Comparison of ENCODE assay signal across 14 cellular contexts in the genomic region with DNA sequence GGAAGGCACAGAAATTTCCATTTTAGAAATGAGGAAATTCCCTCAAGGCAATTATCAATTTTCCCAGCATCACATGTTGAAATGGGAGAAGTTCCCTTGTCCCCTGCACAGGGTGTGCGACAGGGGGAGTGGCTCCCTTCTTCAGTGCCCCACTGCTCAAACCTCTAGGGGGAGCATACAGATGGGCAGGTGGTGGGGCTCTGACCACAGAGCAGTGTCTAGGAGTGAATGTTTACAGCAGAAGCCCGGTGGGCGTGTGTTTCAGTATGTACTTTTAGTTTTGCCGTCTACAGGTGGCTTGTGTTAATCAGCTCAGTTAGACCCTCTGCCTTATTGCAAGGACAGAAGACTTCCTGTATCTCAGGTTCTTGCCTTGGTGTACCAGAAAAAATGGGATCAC.
DNase-seq lines count a peak whose midpoint lies in the region; ATAC-seq and TF ChIP-seq lines count a peak whose summit lies in the region.
"Had no signal": no experiment of that assay in that cellular context is flagged by ENCODE, and none has a peak within 500 bp of the region (broad histone marks: within the 10 kb centered on the region; RNA-seq: fewer than 3 reads in every experiment).

No MANE protein-coding gene starts in this region.

- H3K23ac ChIP-seq in mesendoderm (ENCODE audit: low read length): no peak overlapping the region

- H3K79me1 ChIP-seq in mesendoderm (ENCODE audit: low read length): no peaks in the 10 kb centered on the region

- H3K36me3 ChIP-seq in mesendoderm (ENCODE audit: control insufficient read depth, insufficient read depth, low read length) (no peaks in the 10 kb centered on the region), PC-3 (ENCODE audit: low read depth, low read length) (no peaks in the 10 kb centered on the region)
- H3K36me3 ChIP-seq: thyroid gland had no signal

- no peak overlapping the region for H2BK15ac ChIP-seq in mesendoderm (replicated peaks; ENCODE audit: low read depth)

- no peak overlapping the region for H2AK5ac ChIP-seq in mesendoderm (ENCODE audit: low read length)

- intact Hi-C loops in PC-3 (cut with micrococcal nuclease): no loop called here

- CTCF ChIA-PET in PC-3 (lab: Charles Lee): no interaction called here

- no peak overlapping the region for H3K27ac ChIP-seq in mesendoderm (ENCODE audit: low read depth, low read length)
- no peak overlapping the region for H3K27ac ChIP-seq in PC-3 (ENCODE audit: low read length)
- H3K27ac ChIP-seq: thyroid gland had no signal

- H3K4me3 ChIP-seq in mesendoderm (ENCODE audit: low read length) (no peak overlapping the region), PC-3 (ENCODE audit: low read length) (no peak overlapping the region)
- H3K4me3 ChIP-seq: thyroid gland had no signal

- H2BK120ac ChIP-seq in mesendoderm (ENCODE audit: low read depth, low read length): no peak overlapping the region

- no peak for TF ChIP-seq CTCF in PC-3 (conservative IDR thresholded peaks at IDR 0.05; ENCODE audit: low read depth, low read length)

- BruUV-seq in PC-3 (replicated peaks; lab: Mats Ljungman, UMichigan): no TSS peak

- no peaks in the 10 kb centered on the region for H3K9me2 ChIP-seq in PC-3 (replicated peaks; ENCODE audit: low read length)

- POLR2A ChIA-PET in PC-3 (lab: Charles Lee; ENCODE audit: unreplicated experiment): no interaction called here

- H4K8ac ChIP-seq in mesendoderm (ENCODE audit: low read depth, low read length): no peak overlapping the region

- H4K20me1 ChIP-seq in PC-3 (ENCODE audit: low read length): no peaks in the 10 kb centered on the region

- H4K5ac ChIP-seq in mesendoderm (ENCODE audit: low read length): no peak overlapping the region

- ATAC-seq in GM21825 (IDR thresholded peaks at IDR 0.05; ENCODE audit: unreplicated experiment) (peak; percentile 80), HG03280 (IDR thresholded peaks at IDR 0.05; ENCODE audit: unreplicated experiment) (peak; percentile 83), PC-3 (no peak), left lobe of liver (no peak)
- ATAC-seq: effector memory CD8-positive, alpha-beta T cell; left cardiac atrium; natural killer cell had no signal

- no peak overlapping the region for H3K4ac ChIP-seq in mesendoderm (ENCODE audit: low read depth, low read length)

- H3F3A ChIP-seq in PC-3 (ENCODE audit: low read length, unreplicated experiment): no peaks in the 10 kb centered on the region

- H3K27me3 ChIP-seq in mesendoderm (ENCODE audit: insufficient read depth, low read length, poor library complexity): no peaks in the 10 kb centered on the region
- no peaks in the 10 kb centered on the region for H3K27me3 ChIP-seq in PC-3 (ENCODE audit: low read length)
- H3K27me3 ChIP-seq: thyroid gland had no signal

- H2BK5ac ChIP-seq in mesendoderm (ENCODE audit: low read length): no peak overlapping the region

- no peaks in the 10 kb centered on the region for H3K79me2 ChIP-seq in mesendoderm (ENCODE audit: control insufficient read depth, insufficient read depth, low read length)
- no peaks in the 10 kb centered on the region for H3K79me2 ChIP-seq in PC-3 (ENCODE audit: low read length)

- peak; percentile 27 for DNase-seq in NCI-H748 (lab: John Stamatoyannopoulos, UW; ENCODE audit: unreplicated experiment)
- DNase-seq in NCI-H748 treated with DMSO at 0.1 percent for 48 hours (lab: John Stamatoyannopoulos, UW): no peak
- peak; percentile 4 for DNase-seq in mesendoderm
- DNase-seq in PC-3: no peak
- DNase-seq in NCI-H226: no peak
- DNase-seq in left lobe of liver (ENCODE audit: low spot score): no peak
- DNase-seq: activated CD4-positive, alpha-beta T cell treated with anti-CD3 and anti-CD28 coated beads for 4 hours; effector memory CD8-positive, alpha-beta T cell; left cardiac atrium; natural killer cell; NCI-H345; thyroid gland had no signal

- no peak overlapping the region for H3K4me2 ChIP-seq in mesendoderm (ENCODE audit: low read length)
- no peak overlapping the region for H3K4me2 ChIP-seq in PC-3 (ENCODE audit: low read length)

- H3K9ac ChIP-seq in mesendoderm (ENCODE audit: low read length): no peak overlapping the region
- H3K9ac ChIP-seq in PC-3 (ENCODE audit: low read length): no peak overlapping the region

- no peak overlapping the region for H3K18ac ChIP-seq in mesendoderm (ENCODE audit: low read length)

- no peak overlapping the region for H3K56ac ChIP-seq in mesendoderm (ENCODE audit: low read length)

- H3K4me1 ChIP-seq in mesendoderm (ENCODE audit: control insufficient read depth, low read depth, low read length) (peaks cover 3% of the 10 kb centered on the region), PC-3 (ENCODE audit: insufficient read depth, low read length) (no peaks in the 10 kb centered on the region)

- no peaks in the 10 kb centered on the region for H3K9me3 ChIP-seq in PC-3 (ENCODE audit: low read length)
- H3K9me3 ChIP-seq: thyroid gland had no signal

- no peak overlapping the region for H2AFZ ChIP-seq in PC-3 (ENCODE audit: low read length)

- WGBS in mesendoderm (ENCODE audit: extremely low coverage, insufficient coverage, low lambda C conversion rate): no CpG with 5 or more reads among the region's 4 CpGs

Comparison
In these comparisons a context has a peak if more than half of its experiments do, and no peak if none do; other contexts are left out.
1. DNase-seq: peak in NCI-H748 (single experiment) and mesendoderm (single experiment); none in NCI-H748 treated with DMSO at 0.1 percent for 48 hours (single experiment), PC-3 (single experiment), NCI-H226 (single experiment) and left lobe of liver (single experiment).
2. ATAC-seq: peak in GM21825 (single experiment) and HG03280 (single experiment); none in PC-3 (single experiment) and left lobe of liver (single experiment).